In genomic region chr22:32644252-32645100, GRCh38 we compare ENCODE assay signal across 1 cellular context.
TF ChIP-seq lines count a peak whose summit lies in the region.

No MANE protein-coding gene starts in this region.

TF ChIP-seq in HepG2, 621 proteins besides CTCF, POLR2A, EP300 and RAD21 (continued from another document and continues in another):
- TF ChIP-seq, protein P1, sequence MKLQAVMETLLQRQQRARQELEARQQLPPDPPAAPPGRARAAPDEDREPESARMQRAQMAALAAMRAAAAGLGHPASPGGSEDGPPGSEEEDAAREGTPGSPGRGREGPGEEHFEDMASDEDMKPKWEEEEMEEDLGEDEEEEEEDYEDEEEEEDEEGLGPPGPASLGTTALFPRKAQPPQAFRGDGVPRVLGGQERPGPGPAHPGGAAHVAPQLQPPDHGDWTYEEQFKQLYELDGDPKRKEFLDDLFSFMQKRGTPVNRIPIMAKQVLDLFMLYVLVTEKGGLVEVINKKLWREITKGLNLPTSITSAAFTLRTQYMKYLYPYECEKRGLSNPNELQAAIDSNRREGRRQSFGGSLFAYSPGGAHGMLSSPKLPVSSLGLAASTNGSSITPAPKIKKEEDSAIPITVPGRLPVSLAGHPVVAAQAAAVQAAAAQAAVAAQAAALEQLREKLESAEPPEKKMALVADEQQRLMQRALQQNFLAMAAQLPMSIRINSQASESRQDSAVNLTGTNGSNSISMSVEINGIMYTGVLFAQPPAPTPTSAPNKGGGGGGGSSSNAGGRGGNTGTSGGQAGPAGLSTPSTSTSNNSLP (IDR thresholded peaks at IDR 0.05; ENCODE audit: low read depth, low read length), result no peak
- TF ChIP-seq RARG (CRISPR knock-in tag; IDR thresholded peaks at IDR 0.05; ENCODE audit: low read depth) (0 out of 2 replicates have a peak, but pooled peaks have one; percentile 51), MAFG (CRISPR knock-in tag; IDR thresholded peaks at IDR 0.05) (no peak), SCMH1 (CRISPR knock-in tag; IDR thresholded peaks at IDR 0.05; ENCODE audit: borderline replicate concordance) (no peak), HNRNPL (IDR thresholded peaks at IDR 0.05; ENCODE audit: low read depth, low read length) (0 out of 2 replicates have a peak, but pooled peaks have one; percentile 34), ZNF567 (CRISPR knock-in tag; IDR thresholded peaks at IDR 0.05; ENCODE audit: borderline replicate concordance) (peak; percentile 83; the same call in 1 of the 2 replicates), GZF1 (CRISPR knock-in tag; IDR thresholded peaks at IDR 0.05) (peak; percentile 79; the same call in 1 of the 2 replicates), CEBPG (CRISPR knock-in tag; IDR thresholded peaks at IDR 0.05) (peak; percentile 96), ZSCAN29 (CRISPR knock-in tag; conservative IDR thresholded peaks at IDR 0.05) (peak; percentile 96; the same call in 1 of the 2 replicates), ZNF598 (CRISPR knock-in tag; IDR thresholded peaks at IDR 0.05; ENCODE audit: borderline replicate concordance) (peak; percentile 57; the same call in 1 of the 2 replicates), RFX5 (IDR thresholded peaks at IDR 0.05; ENCODE audit: low read depth, low read length) (no peak), MEIS2 (CRISPR knock-in tag; IDR thresholded peaks at IDR 0.05) (peak; percentile 77; the same call in 1 of the 2 replicates), MXI1 (IDR thresholded peaks at IDR 0.05; ENCODE audit: borderline replicate concordance, low read depth, low read length) (peak; percentile 76; the same call in 2 of the 3 replicates), CHCHD3 (CRISPR knock-in tag; IDR thresholded peaks at IDR 0.05) (no peak), FOSL2 (CRISPR knock-in tag; IDR thresholded peaks at IDR 0.05) (peak; percentile 85), JUNB (CRISPR knock-in tag; IDR thresholded peaks at IDR 0.05; ENCODE audit: borderline replicate concordance) (no peak), AKAP8 (CRISPR knock-in tag; IDR thresholded peaks at IDR 0.05) (0 out of 2 replicates have a peak, but pooled peaks have one; percentile 63), ZNF776 (CRISPR knock-in tag; IDR thresholded peaks at IDR 0.05) (no peak; the same call in 1 of the 2 replicates), ZNF724P (CRISPR knock-in tag; IDR thresholded peaks at IDR 0.05; ENCODE audit: borderline replicate concordance) (peak; percentile 68; the same call in 1 of the 2 replicates), ZFP37 (CRISPR knock-in tag; IDR thresholded peaks at IDR 0.05; ENCODE audit: borderline replicate concordance) (peak; percentile 95), REL (CRISPR knock-in tag; conservative IDR thresholded peaks at IDR 0.05) (0 out of 2 replicates have a peak, but pooled peaks have one; percentile 38), RARA (CRISPR knock-in tag; IDR thresholded peaks at IDR 0.05) (peak; percentile 91), RNF2 (conservative IDR thresholded peaks at IDR 0.05; ENCODE audit: low read depth) (peak; percentile 93), ZNF816 (CRISPR knock-in tag; IDR thresholded peaks at IDR 0.05; ENCODE audit: borderline replicate concordance) (no peak; the same call in 1 of the 2 replicates), BORCS8-MEF2B (CRISPR knock-in tag; IDR thresholded peaks at IDR 0.05) (peak; percentile 73), ZNF160 (CRISPR knock-in tag; IDR thresholded peaks at IDR 0.05) (no peak), ZKSCAN5 (CRISPR knock-in tag; IDR thresholded peaks at IDR 0.05) (0 out of 2 replicates have a peak, but pooled peaks have one; percentile 60), PITX1 (CRISPR knock-in tag; IDR thresholded peaks at IDR 0.05) (peak; percentile 84), IKZF4 (CRISPR knock-in tag; IDR thresholded peaks at IDR 0.05; ENCODE audit: borderline replicate concordance, low read depth, not compliant biosample characterization) (no peak), ZFX (CRISPR knock-in tag; IDR thresholded peaks at IDR 0.05; ENCODE audit: low read depth) (peak; percentile 93), HIC2 (CRISPR knock-in tag; IDR thresholded peaks at IDR 0.05; ENCODE audit: low read depth) (peak; percentile 91), SALL2 (CRISPR knock-in tag; IDR thresholded peaks at IDR 0.05) (no peak), ZFP90 (CRISPR knock-in tag; IDR thresholded peaks at IDR 0.05; ENCODE audit: borderline replicate concordance) (peak; percentile 14; the same call in 1 of the 2 replicates), TOE1 (CRISPR knock-in tag; IDR thresholded peaks at IDR 0.05) (no peak), CEBPZ (IDR thresholded peaks at IDR 0.05; ENCODE audit: low read length) (no peak), KDM6A (CRISPR knock-in tag; IDR thresholded peaks at IDR 0.05; ENCODE audit: low read depth) (peak; percentile 93), ZNF616 (CRISPR knock-in tag; IDR thresholded peaks at IDR 0.05; ENCODE audit: low read depth) (peak; percentile 93), AGO2 (optimal IDR thresholded peaks at IDR 0.05; ENCODE audit: low read depth, low read length) (no peak), ZNF543 (CRISPR knock-in tag; IDR thresholded peaks at IDR 0.05) (peak; percentile 95), SAP130 (CRISPR knock-in tag; IDR thresholded peaks at IDR 0.05; ENCODE audit: low read depth) (peak; percentile 97), ZSCAN9 (CRISPR knock-in tag; IDR thresholded peaks at IDR 0.05; ENCODE audit: borderline replicate concordance) (peak; percentile 93), NFYB (CRISPR knock-in tag; IDR thresholded peaks at IDR 0.05) (no peak), MZF1 (CRISPR knock-in tag; IDR thresholded peaks at IDR 0.05; ENCODE audit: borderline replicate concordance) (peak; percentile 96), ZNF253 (CRISPR knock-in tag; IDR thresholded peaks at IDR 0.05; ENCODE audit: borderline replicate concordance) (peak; percentile 84; the same call in 1 of the 2 replicates), GFI1 (CRISPR knock-in tag; IDR thresholded peaks at IDR 0.05; ENCODE audit: borderline replicate concordance) (peak; percentile 97), ONECUT2 (CRISPR knock-in tag; IDR thresholded peaks at IDR 0.05) (peak; percentile 14; the same call in 1 of the 2 replicates), GATAD2A (CRISPR knock-in tag; IDR thresholded peaks at IDR 0.05) (peak; percentile 95), POGZ (CRISPR knock-in tag; IDR thresholded peaks at IDR 0.05) (peak; percentile 89), YEATS2 (CRISPR knock-in tag; IDR thresholded peaks at IDR 0.05; ENCODE audit: borderline replicate concordance) (peak; percentile 83; the same call in 1 of the 2 replicates), ZNF550 (CRISPR knock-in tag; IDR thresholded peaks at IDR 0.05; ENCODE audit: borderline replicate concordance) (no peak; the same call in 1 of the 2 replicates)
- TF ChIP-seq, protein P2, sequence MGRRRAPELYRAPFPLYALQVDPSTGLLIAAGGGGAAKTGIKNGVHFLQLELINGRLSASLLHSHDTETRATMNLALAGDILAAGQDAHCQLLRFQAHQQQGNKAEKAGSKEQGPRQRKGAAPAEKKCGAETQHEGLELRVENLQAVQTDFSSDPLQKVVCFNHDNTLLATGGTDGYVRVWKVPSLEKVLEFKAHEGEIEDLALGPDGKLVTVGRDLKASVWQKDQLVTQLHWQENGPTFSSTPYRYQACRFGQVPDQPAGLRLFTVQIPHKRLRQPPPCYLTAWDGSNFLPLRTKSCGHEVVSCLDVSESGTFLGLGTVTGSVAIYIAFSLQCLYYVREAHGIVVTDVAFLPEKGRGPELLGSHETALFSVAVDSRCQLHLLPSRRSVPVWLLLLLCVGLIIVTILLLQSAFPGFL (CRISPR knock-in tag; IDR thresholded peaks at IDR 0.05), result no peak
- TF ChIP-seq, protein P3, sequence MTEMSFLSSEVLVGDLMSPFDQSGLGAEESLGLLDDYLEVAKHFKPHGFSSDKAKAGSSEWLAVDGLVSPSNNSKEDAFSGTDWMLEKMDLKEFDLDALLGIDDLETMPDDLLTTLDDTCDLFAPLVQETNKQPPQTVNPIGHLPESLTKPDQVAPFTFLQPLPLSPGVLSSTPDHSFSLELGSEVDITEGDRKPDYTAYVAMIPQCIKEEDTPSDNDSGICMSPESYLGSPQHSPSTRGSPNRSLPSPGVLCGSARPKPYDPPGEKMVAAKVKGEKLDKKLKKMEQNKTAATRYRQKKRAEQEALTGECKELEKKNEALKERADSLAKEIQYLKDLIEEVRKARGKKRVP (CRISPR knock-in tag; IDR thresholded peaks at IDR 0.05), result peak in 1 of 2 experiments; percentile 88; a peak in 2 of 4 replicates
- TF ChIP-seq, protein P4, sequence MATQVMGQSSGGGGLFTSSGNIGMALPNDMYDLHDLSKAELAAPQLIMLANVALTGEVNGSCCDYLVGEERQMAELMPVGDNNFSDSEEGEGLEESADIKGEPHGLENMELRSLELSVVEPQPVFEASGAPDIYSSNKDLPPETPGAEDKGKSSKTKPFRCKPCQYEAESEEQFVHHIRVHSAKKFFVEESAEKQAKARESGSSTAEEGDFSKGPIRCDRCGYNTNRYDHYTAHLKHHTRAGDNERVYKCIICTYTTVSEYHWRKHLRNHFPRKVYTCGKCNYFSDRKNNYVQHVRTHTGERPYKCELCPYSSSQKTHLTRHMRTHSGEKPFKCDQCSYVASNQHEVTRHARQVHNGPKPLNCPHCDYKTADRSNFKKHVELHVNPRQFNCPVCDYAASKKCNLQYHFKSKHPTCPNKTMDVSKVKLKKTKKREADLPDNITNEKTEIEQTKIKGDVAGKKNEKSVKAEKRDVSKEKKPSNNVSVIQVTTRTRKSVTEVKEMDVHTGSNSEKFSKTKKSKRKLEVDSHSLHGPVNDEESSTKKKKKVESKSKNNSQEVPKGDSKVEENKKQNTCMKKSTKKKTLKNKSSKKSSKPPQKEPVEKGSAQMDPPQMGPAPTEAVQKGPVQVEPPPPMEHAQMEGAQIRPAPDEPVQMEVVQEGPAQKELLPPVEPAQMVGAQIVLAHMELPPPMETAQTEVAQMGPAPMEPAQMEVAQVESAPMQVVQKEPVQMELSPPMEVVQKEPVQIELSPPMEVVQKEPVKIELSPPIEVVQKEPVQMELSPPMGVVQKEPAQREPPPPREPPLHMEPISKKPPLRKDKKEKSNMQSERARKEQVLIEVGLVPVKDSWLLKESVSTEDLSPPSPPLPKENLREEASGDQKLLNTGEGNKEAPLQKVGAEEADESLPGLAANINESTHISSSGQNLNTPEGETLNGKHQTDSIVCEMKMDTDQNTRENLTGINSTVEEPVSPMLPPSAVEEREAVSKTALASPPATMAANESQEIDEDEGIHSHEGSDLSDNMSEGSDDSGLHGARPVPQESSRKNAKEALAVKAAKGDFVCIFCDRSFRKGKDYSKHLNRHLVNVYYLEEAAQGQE (IDR thresholded peaks at IDR 0.05; ENCODE audit: borderline replicate concordance in 1 of 2, low read depth in 1 of 2, low read length in 2 of 2), result peak in 1 of 2 experiments; percentile 49; a peak in 1 of 4 replicates
- TF ChIP-seq, protein P5, sequence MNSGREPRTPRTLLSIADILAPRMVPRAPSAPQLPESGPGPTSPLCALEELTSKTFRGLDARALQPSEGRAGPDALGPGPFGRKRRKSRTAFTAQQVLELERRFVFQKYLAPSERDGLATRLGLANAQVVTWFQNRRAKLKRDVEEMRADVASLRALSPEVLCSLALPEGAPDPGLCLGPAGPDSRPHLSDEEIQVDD (CRISPR knock-in tag; IDR thresholded peaks at IDR 0.05; ENCODE audit: borderline replicate concordance), result peak; percentile 41; the same call in 1 of the 2 replicates
- TF ChIP-seq, protein P6, sequence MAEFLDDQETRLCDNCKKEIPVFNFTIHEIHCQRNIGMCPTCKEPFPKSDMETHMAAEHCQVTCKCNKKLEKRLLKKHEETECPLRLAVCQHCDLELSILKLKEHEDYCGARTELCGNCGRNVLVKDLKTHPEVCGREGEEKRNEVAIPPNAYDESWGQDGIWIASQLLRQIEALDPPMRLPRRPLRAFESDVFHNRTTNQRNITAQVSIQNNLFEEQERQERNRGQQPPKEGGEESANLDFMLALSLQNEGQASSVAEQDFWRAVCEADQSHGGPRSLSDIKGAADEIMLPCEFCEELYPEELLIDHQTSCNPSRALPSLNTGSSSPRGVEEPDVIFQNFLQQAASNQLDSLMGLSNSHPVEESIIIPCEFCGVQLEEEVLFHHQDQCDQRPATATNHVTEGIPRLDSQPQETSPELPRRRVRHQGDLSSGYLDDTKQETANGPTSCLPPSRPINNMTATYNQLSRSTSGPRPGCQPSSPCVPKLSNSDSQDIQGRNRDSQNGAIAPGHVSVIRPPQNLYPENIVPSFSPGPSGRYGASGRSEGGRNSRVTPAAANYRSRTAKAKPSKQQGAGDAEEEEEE (CRISPR knock-in tag; IDR thresholded peaks at IDR 0.05; ENCODE audit: borderline replicate concordance), result peak; percentile 96; the same call in 1 of the 2 replicates
